In genomic region chr3:121737644-121738043, GRCh38 we compare ENCODE assay signal across 27 cellular contexts.
"Had no signal": no experiment of that assay in that cellular context is flagged by ENCODE, and none has a peak within 500 bp of the region (broad histone marks: within the 10 kb centered on the region; RNA-seq: fewer than 3 reads in every experiment).

No MANE protein-coding gene starts in this region.

- H3K4me3 Mint-ChIP-seq: naive thymus-derived CD8-positive, alpha-beta T cell; natural killer cell treated with Interleukin-12 subunit alpha and Interleukin-12 subunit beta and Interleukin-15 and Interleukin-18, amount 100 ng/mL, for 72 hours; nephron progenitor cell; neural crest cell; stimulated activated effector memory CD8-positive, alpha-beta T cell treated with anti-CD3 and anti-CD28 coated beads, Interleukin-12 subunit alpha, Interleukin-12 subunit beta, amount 100 ng/mL, for 72 hours; stimulated activated naive B cell treated with anti-CD40 and anti-IgM and Interleukin-4, amounts not matched to agents 10 μg/mL and 1 μg/mL and 100 μg/mL, for 72 hours; stimulated activated naive CD8-positive, alpha-beta T cell treated with anti-CD3 and anti-CD28 coated beads, Interleukin-15, Interleukin-2, amounts not matched to agents 100 ng/mL and 50 ng/mL, for 24 hours; type B pancreatic cell had no signal

- H3K4me1 Mint-ChIP-seq: nephron progenitor cell had no signal

- H3K9me3 ChIP-seq: neutrophil, pancreas, prostate gland, right lobe of liver, thoracic aorta, thyroid gland, transverse colon, upper lobe of right lung, uterus had no signal

- H3K4me1 ChIP-seq: right lobe of liver, uterus had no signal

- ATAC-seq: naive thymus-derived CD8-positive, alpha-beta T cell; natural killer cell treated with Interleukin-12 subunit alpha and Interleukin-12 subunit beta and Interleukin-15 and Interleukin-18, amount 100 ng/mL, for 72 hours; pancreas; right cardiac atrium; right lobe of liver; stimulated activated effector memory CD8-positive, alpha-beta T cell treated with anti-CD3 and anti-CD28 coated beads, Interleukin-12 subunit alpha, Interleukin-12 subunit beta, amount 100 ng/mL, for 72 hours; stimulated activated naive B cell treated with anti-CD40 and anti-IgM and Interleukin-4, amounts not matched to agents 10 μg/mL and 1 μg/mL and 100 μg/mL, for 72 hours; upper lobe of right lung had no signal

- H3K27ac Mint-ChIP-seq: natural killer cell treated with Interleukin-12 subunit alpha and Interleukin-12 subunit beta and Interleukin-15 and Interleukin-18, amount 100 ng/mL, for 72 hours; nephron progenitor cell; stimulated activated effector memory CD8-positive, alpha-beta T cell treated with anti-CD3 and anti-CD28 coated beads, Interleukin-12 subunit alpha, Interleukin-12 subunit beta, amount 100 ng/mL, for 72 hours; stimulated activated naive B cell treated with anti-CD40 and anti-IgM and Interleukin-4, amounts not matched to agents 10 μg/mL and 1 μg/mL and 100 μg/mL, for 72 hours; type B pancreatic cell had no signal

- DNase-seq: naive thymus-derived CD8-positive, alpha-beta T cell; nephron progenitor cell; nucleus accumbens; pancreas; right cardiac atrium; right lobe of liver; sigmoid colon; small intestine; stimulated activated CD4-positive, alpha-beta T cell treated with anti-CD3 and anti-CD28 coated beads, Interleukin-15, amount 100 ng/mL, for 24 hours; stimulated activated CD4-positive, alpha-beta T cell treated with anti-CD3 and anti-CD28 coated beads, Interleukin-2, amount 100 ng/mL, for 24 hours; stimulated activated CD4-positive, alpha-beta T cell treated with anti-CD3 and anti-CD28 coated beads, Interleukin-2, amount 100 ng/mL, for 48 hours; stimulated activated CD4-positive, alpha-beta T cell treated with anti-CD3 and anti-CD28 coated beads, Interleukin-4, amount 100 ng/mL, for 24 hours; stimulated activated naive B cell treated with anti-CD40 and anti-IgM and Interleukin-4, amounts not matched to agents 10 μg/mL and 1 μg/mL and 100 μg/mL, for 72 hours; stimulated activated naive CD4-positive, alpha-beta T cell treated with Interleukin-2 at 50 U/mL for 16 hours; stomach; transverse colon; upper lobe of right lung; uterus had no signal

- H3K27me3 Mint-ChIP-seq: naive thymus-derived CD8-positive, alpha-beta T cell; natural killer cell treated with Interleukin-12 subunit alpha and Interleukin-12 subunit beta and Interleukin-15 and Interleukin-18, amount 100 ng/mL, for 72 hours; stimulated activated naive B cell treated with anti-CD40 and anti-IgM and Interleukin-4, amounts not matched to agents 10 μg/mL and 1 μg/mL and 100 μg/mL, for 72 hours; stimulated activated naive CD8-positive, alpha-beta T cell treated with anti-CD3 and anti-CD28 coated beads, Interleukin-15, Interleukin-2, amounts not matched to agents 100 ng/mL and 50 ng/mL, for 24 hours; type B pancreatic cell had no signal

- H3K27ac ChIP-seq: neutrophil, pancreas, prostate gland, right lobe of liver, sigmoid colon, stomach, thoracic aorta, thyroid gland, transverse colon, upper lobe of right lung, uterus had no signal

- H3K4me3 ChIP-seq: pancreas, prostate gland, right lobe of liver, sigmoid colon, stomach, thoracic aorta, thyroid gland, transverse colon, upper lobe of right lung, uterus had no signal

- H3K27me3 ChIP-seq: neutrophil, pancreas, right lobe of liver, sigmoid colon, stomach, thyroid gland, transverse colon, upper lobe of right lung, uterus had no signal

- H3K36me3 ChIP-seq: neutrophil, pancreas, prostate gland, right lobe of liver, sigmoid colon, stomach, thoracic aorta, thyroid gland, transverse colon, upper lobe of right lung, uterus had no signal
